In genomic region chr10:73808021-73808815, GRCh38 we compare ENCODE assay signal across 1 cellular context.
TF ChIP-seq lines count a peak whose summit lies in the region.

No MANE protein-coding gene starts in this region.

TF ChIP-seq in endothelial cell of umbilical vein, 7 proteins besides CTCF, POLR2A, EP300 and RAD21:
- no peak for TF ChIP-seq POLR2AphosphoS5 (IDR thresholded peaks at IDR 0.05; ENCODE audit: insufficient read depth, low read depth, low read length)
- no peak for TF ChIP-seq FOS (IDR thresholded peaks at IDR 0.05; ENCODE audit: borderline replicate concordance, insufficient read depth, low read length)
- TF ChIP-seq EZH2 (IDR thresholded peaks at IDR 0.05; ENCODE audit: borderline replicate concordance, low read depth, low read length, severe bottlenecking), result no peak
- no peak for TF ChIP-seq JUN (IDR thresholded peaks at IDR 0.05; ENCODE audit: borderline replicate concordance, insufficient read depth, insufficient read length, low read depth)
- no peak for TF ChIP-seq MAX (IDR thresholded peaks at IDR 0.05; ENCODE audit: insufficient read depth, insufficient read length)
- no peak for TF ChIP-seq GATA2 (IDR thresholded peaks at IDR 0.05; ENCODE audit: insufficient read depth, insufficient read length, low read depth, low read length)
- no peak for TF ChIP-seq MYC (IDR thresholded peaks at IDR 0.05; ENCODE audit: low read depth, low read length)
TF ChIP-seq in endothelial cell of umbilical vein: peak in this region for 0.
